In genomic region chr10:127262606-127263005, GRCh38 we compare ENCODE assay signal across 20 cellular contexts.
"Had no signal": no experiment of that assay in that cellular context is flagged by ENCODE, and none has a peak within 500 bp of the region (broad histone marks: within the 10 kb centered on the region; RNA-seq: fewer than 3 reads in every experiment).

No MANE protein-coding gene starts in this region.

- H3K27ac Mint-ChIP-seq: dendritic cell treated with granulocyte-macrophage colony-stimulating factor and Interleukin-4, amounts not matched to agents 40 ng/mL and 50 ng/mL, for 4 days; effector memory CD8-positive, alpha-beta T cell; endodermal cell; mesothelial cell of epicardium had no signal

- H3K4me1 Mint-ChIP-seq: endodermal cell, mesothelial cell of epicardium had no signal

- H3K27me3 Mint-ChIP-seq: dendritic cell treated with granulocyte-macrophage colony-stimulating factor and Interleukin-4, amounts not matched to agents 40 ng/mL and 50 ng/mL, for 4 days; effector memory CD8-positive, alpha-beta T cell had no signal

- H3K4me3 Mint-ChIP-seq: dendritic cell treated with granulocyte-macrophage colony-stimulating factor and Interleukin-4, amounts not matched to agents 40 ng/mL and 50 ng/mL, for 4 days; effector memory CD8-positive, alpha-beta T cell; endodermal cell; mesothelial cell of epicardium had no signal

- DNase-seq: effector CD8-positive, alpha-beta T cell; effector memory CD8-positive, alpha-beta T cell; endodermal cell; erythroblast; esophagus squamous epithelium; foreskin fibroblast; foreskin melanocyte; gastrocnemius medialis; glutamatergic neuron; heart right ventricle; hippocampal formation; left cardiac atrium; left lung; left ventricle myocardium superior; lower lobe of right lung; mesenchymal stem cell; mucosa of descending colon had no signal

- ATAC-seq: effector memory CD8-positive, alpha-beta T cell; esophagus mucosa; gastrocnemius medialis; heart right ventricle; left cardiac atrium; left lung; left ventricle myocardium superior; lower lobe of right lung; mucosa of descending colon had no signal
